ENCODE assay signal across 22 cellular contexts in genomic region chr11:15926071-15926470, GRCh38.
DNase-seq lines count a peak whose midpoint lies in the region; ATAC-seq lines count a peak whose summit lies in the region.
"Had no signal": no experiment of that assay in that cellular context is flagged by ENCODE, and none has a peak within 500 bp of the region (broad histone marks: within the 10 kb centered on the region; RNA-seq: fewer than 3 reads in every experiment).

No MANE protein-coding gene starts in this region.

- H3K27me3 ChIP-seq in MG63 = no peaks in the 10 kb centered on the region
- H3K27me3 ChIP-seq: BLaER1 had no signal

- peak; percentile 13 for DNase-seq in A172 (ENCODE audit: low spot score)
- DNase-seq in MG63 = peak; percentile 22
- peak; percentile 26 for DNase-seq in ecto neural progenitor cell (ENCODE audit: low spot score)
- DNase-seq in left lobe of liver (ENCODE audit: low spot score) = peak; percentile 18
- no peak for DNase-seq in KBM-7
- no peak for DNase-seq in NCI-H1930 (lab: John Stamatoyannopoulos, UW)
- DNase-seq: Caco-2; CD8-positive, alpha-beta T cell; Kasumi-1; NCI-H1694; NCI-H2081 treated with DMSO at 0.1 percent for 48 hours; NCI-H2171; NCI-H226; NCI-H510A; NCI-H69; SHP77 treated with DMSO at 0.1 percent for 48 hours had no signal

- no peak overlapping the region for H3K4me3 ChIP-seq in MG63
- H3K4me3 ChIP-seq: BLaER1, GM12878, SK-N-MC had no signal

- ATAC-seq in left lobe of liver = no peak
- no peak for ATAC-seq in GM19395 (IDR thresholded peaks at IDR 0.05; ENCODE audit: unreplicated experiment)
- ATAC-seq: CD8-positive, alpha-beta T cell; GM12878; HepG2; Panc1 had no signal

- no peaks in the 10 kb centered on the region for H3K9me3 ChIP-seq in MG63
- H3K9me3 ChIP-seq: BLaER1, Caco-2 had no signal

- in situ Hi-C loops in KBM-7 (cut with MboI; ENCODE audit: low pct_unique_long_range_greater_than_20kb, low sequenced_read_pairs) = no loop called here

- H3K36me3 ChIP-seq in MG63 = no peaks in the 10 kb centered on the region
- H3K36me3 ChIP-seq: BLaER1 had no signal

Comparison
In these comparisons a context has a peak if more than half of its experiments do, and no peak if none do; other contexts are left out.
1. DNase-seq: peak in A172 (single experiment), MG63 (single experiment), ecto neural progenitor cell (single experiment) and left lobe of liver (single experiment); none in KBM-7 (single experiment) and NCI-H1930 (0 of 2).